8 cellular contexts compared by ENCODE assay signal in the genomic region with DNA sequence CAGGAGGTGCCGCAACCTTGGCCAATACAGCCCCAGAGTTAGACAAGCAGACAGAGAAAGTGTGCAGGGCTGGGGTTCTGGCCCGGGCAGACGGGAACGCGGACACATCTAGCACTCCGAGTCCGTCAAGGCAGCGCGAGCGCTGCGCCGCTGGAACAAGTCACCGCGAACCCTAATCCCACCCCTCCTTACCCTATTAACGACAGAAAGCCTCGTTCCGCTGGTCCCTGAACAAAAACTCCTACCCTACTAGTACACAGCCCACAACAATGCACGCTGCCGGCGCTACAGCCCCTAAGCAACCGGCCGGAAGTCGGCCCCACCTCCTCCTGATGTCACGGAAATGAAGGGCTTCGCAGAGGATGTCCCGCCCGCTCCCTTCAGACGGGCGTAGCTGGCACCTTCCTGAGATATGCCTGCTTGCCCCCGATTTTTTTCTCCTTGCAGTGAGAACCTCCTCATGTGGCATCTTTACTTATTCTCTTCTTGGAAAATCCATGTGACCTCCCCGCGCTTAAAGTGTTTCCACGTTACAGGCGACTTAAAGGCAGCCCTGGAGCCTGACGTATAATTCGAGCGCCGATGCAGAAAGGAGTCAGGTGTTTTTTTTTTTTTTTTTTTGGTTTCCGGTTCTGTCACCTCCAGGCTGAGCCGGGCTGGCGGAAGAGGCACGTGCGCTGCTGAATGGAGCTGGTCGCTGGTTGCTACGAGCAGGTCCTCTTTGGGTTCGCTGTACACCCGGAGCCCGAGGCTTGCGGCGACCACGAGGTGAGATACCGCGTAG. TPM values are rescaled to one million over a fixed set of nuclear protein-coding genes. Genes with fewer than 3 reads are reported as not detected.
A peak's percentile ranks its signal among the peaks of the same experiment; 100 is the strongest.
DNase-seq lines count a peak whose midpoint lies in the region; ATAC-seq and TF ChIP-seq lines count a peak whose summit lies in the region.

A gene (minus strand): TSS at position 315 of the 784 bp plus-strand sequence. CDS start 7,066 bp downstream, outside the sequence.
A gene with protein sequence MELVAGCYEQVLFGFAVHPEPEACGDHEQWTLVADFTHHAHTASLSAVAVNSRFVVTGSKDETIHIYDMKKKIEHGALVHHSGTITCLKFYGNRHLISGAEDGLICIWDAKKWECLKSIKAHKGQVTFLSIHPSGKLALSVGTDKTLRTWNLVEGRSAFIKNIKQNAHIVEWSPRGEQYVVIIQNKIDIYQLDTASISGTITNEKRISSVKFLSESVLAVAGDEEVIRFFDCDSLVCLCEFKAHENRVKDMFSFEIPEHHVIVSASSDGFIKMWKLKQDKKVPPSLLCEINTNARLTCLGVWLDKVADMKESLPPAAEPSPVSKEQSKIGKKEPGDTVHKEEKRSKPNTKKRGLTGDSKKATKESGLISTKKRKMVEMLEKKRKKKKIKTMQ (plus strand): TSS at position 671 of the 784 bp plus-strand sequence. CDS start 14 bp downstream, at position 685.

- H3K4me1 ChIP-seq in testis, result peaks cover 7% of the 10 kb centered on the region

- peak; percentile 98 for ATAC-seq in HG02623 (IDR thresholded peaks at IDR 0.05; ENCODE audit: unreplicated experiment)
- ATAC-seq in SK-N-SH treated with all-trans-retinoic acid at 6 μM for 48 hours, result peak; percentile 99
- peak; percentile 97 for ATAC-seq in omental fat pad (ENCODE audit: low FRiP score)

- H3K4me3 ChIP-seq in testis, result peak within 1 kb of the TSS; percentile 84 to 91

- H3K27me3 Mint-ChIP-seq in activated naive CD8-positive, alpha-beta T cell, result no peaks in the 10 kb centered on the region
- H3K27me3 Mint-ChIP-seq in glutamatergic neuron (ENCODE audit: unreplicated experiment), result peaks cover 17% of the 10 kb centered on the region

- H3K27me3 ChIP-seq in testis, result no peaks in the 10 kb centered on the region

- 1% methylated on average over 45 to 53 of the region's 53 CpGs for whole genome bisulfite sequencing in testis, 2 donors

- H3K9me3 ChIP-seq in testis, result no peaks in the 10 kb centered on the region

- H3K4me3 Mint-ChIP-seq in activated naive CD8-positive, alpha-beta T cell, result peak within 1 kb of the TSS; percentile 93
- peak within 1 kb of the TSS; percentile 94 for H3K4me3 Mint-ChIP-seq in glutamatergic neuron (ENCODE audit: unreplicated experiment)

- H3K9me3 Mint-ChIP-seq in activated naive CD8-positive, alpha-beta T cell (ENCODE audit: low read depth), result no peaks in the 10 kb centered on the region
- H3K9me3 Mint-ChIP-seq in glutamatergic neuron (ENCODE audit: unreplicated experiment), result peaks cover 11% of the 10 kb centered on the region

- peak; percentile 86 for DNase-seq in GM10266 (ENCODE audit: extremely low spot score)
- peak; percentile 76 for DNase-seq in NCI-H1092 treated with DMSO at 0.1 percent for 48 hours (lab: John Stamatoyannopoulos, UW)
- peak; percentile 87 for DNase-seq in glutamatergic neuron
- DNase-seq in omental fat pad (ENCODE audit: low spot score), result peak; percentile 85
- peak; percentile 97 for DNase-seq in testis

- no peak for TF ChIP-seq CTCF in GM10266 (IDR thresholded peaks at IDR 0.05; ENCODE audit: control insufficient read depth, insufficient read depth, low read depth, missing control alignments)
- no peak for TF ChIP-seq CTCF in glutamatergic neuron (IDR thresholded peaks at IDR 0.05; ENCODE audit: partially characterized antibody, unreplicated experiment)
- no peak for TF ChIP-seq CTCF in omental fat pad (IDR thresholded peaks at IDR 0.05)
- peak in 1 of 3 experiments; percentile 6 for TF ChIP-seq CTCF in testis (IDR thresholded peaks at IDR 0.05)

- no peaks in the 10 kb centered on the region for H3K36me3 ChIP-seq in testis (ENCODE audit: low read depth, missing control alignments)

- TF ChIP-seq POLR2A in testis (IDR thresholded peaks at IDR 0.05), result peak; percentile 27

- intact Hi-C loops in testis (cut with DNase I; ENCODE audit: low total_unique reads), result loop anchor here (5.0 kb wide), 1 partner anchor 53 kb away; a partner anchor contains a TSS

- peaks cover 48% of the 10 kb centered on the region for H3K4me1 Mint-ChIP-seq in activated naive CD8-positive, alpha-beta T cell (ENCODE audit: low read depth)
- peaks cover 28% of the 10 kb centered on the region for H3K4me1 Mint-ChIP-seq in glutamatergic neuron (ENCODE audit: low read depth, unreplicated experiment)

- H3K27ac ChIP-seq in testis, result peak within 1 kb of the TSS; percentile 94 to 96

- H3K36me3 Mint-ChIP-seq in activated naive CD8-positive, alpha-beta T cell, result peaks cover 5% of the 10 kb centered on the region
- no peaks in the 10 kb centered on the region for H3K36me3 Mint-ChIP-seq in glutamatergic neuron (ENCODE audit: unreplicated experiment)

- H3K27ac Mint-ChIP-seq in activated naive CD8-positive, alpha-beta T cell, result peak within 1 kb of the TSS; percentile 100
- H3K27ac Mint-ChIP-seq in glutamatergic neuron (ENCODE audit: unreplicated experiment), result peak within 1 kb of the TSS; percentile 100

TF ChIP-seq in SK-N-SH treated with all-trans-retinoic acid at 6 μM for 48 hours, 23 proteins besides CTCF, POLR2A, EP300 and RAD21:
- peak; percentile 60; the same call in 1 of the 2 replicates for TF ChIP-seq ZFP3 (CRISPR knock-in tag; IDR thresholded peaks at IDR 0.05)
- TF ChIP-seq SNAI2 (CRISPR knock-in tag; IDR thresholded peaks at IDR 0.05), result 0 out of 2 replicates have a peak, but pooled peaks have one; percentile 44
- TF ChIP-seq, protein P1, sequence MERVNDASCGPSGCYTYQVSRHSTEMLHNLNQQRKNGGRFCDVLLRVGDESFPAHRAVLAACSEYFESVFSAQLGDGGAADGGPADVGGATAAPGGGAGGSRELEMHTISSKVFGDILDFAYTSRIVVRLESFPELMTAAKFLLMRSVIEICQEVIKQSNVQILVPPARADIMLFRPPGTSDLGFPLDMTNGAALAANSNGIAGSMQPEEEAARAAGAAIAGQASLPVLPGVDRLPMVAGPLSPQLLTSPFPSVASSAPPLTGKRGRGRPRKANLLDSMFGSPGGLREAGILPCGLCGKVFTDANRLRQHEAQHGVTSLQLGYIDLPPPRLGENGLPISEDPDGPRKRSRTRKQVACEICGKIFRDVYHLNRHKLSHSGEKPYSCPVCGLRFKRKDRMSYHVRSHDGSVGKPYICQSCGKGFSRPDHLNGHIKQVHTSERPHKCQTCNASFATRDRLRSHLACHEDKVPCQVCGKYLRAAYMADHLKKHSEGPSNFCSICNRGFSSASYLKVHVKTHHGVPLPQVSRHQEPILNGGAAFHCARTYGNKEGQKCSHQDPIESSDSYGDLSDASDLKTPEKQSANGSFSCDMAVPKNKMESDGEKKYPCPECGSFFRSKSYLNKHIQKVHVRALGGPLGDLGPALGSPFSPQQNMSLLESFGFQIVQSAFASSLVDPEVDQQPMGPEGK (CRISPR knock-in tag; IDR thresholded peaks at IDR 0.05; ENCODE audit: borderline replicate concordance), result no peak
- peak; percentile 17; the same call in 1 of the 2 replicates for TF ChIP-seq ZNF70 (CRISPR knock-in tag; IDR thresholded peaks at IDR 0.05)

RNA-seq across cellular contexts. Expression of the first gene that starts in this region (rescaled TPM):
- total RNA-seq in glutamatergic neuron (ENCODE audit: unreplicated experiment) (4.1 TPM), omental fat pad (not detected), testis (10 to 100 TPM in 1 of 2 donors, 1 to 10 TPM in 1; 7.9 to 14.3 TPM)
- 21.7 TPM for polyA plus RNA-seq in testis (ENCODE audit: insufficient read depth, low read depth, low replicate concordance)

RNA-seq across cellular contexts. Expression of the second gene that starts in this region (rescaled TPM):
- 14.6 TPM for total RNA-seq in glutamatergic neuron (ENCODE audit: unreplicated experiment)
- 10 to 100 TPM; 10.7 to 36.5 (median 15.1) TPM for total RNA-seq in omental fat pad
- 10 to 100 TPM; 11.0 to 12.5 TPM for total RNA-seq in testis
- 9.5 TPM for polyA plus RNA-seq in testis (ENCODE audit: insufficient read depth, low read depth, low replicate concordance)

Comparison
In these comparisons a context has a peak if more than half of its experiments do, and no peak if none do; other contexts are left out.
1. Peak in every context shown above with its lines: DNase-seq, ATAC-seq, H3K4me3 ChIP-seq and H3K27ac ChIP-seq.